1 cellular context compared by ENCODE assay signal in the genomic region with DNA sequence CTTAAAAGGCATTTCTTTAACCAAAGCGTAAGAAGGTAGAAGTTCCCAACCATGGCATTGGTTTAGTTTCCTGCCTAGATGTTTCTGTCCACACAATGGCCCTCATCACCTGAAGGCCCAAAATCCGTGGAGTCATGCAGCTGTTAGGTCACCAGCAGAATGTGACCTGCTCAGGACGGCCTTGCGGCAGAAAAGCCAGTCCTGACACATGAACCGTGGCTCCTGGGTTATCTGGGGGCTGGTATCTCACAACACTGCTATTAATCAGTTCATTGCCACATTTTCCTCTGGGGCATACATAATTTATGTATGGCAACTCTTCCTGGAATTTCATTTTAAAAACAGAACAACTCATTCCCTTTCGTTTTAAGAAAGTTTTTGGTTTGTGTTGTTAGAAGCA.
TF ChIP-seq lines count a peak whose summit lies in the region.

No MANE protein-coding gene starts in this region.

TF ChIP-seq in IMR-90, 13 proteins besides CTCF, POLR2A, EP300 and RAD21 (continued from another document):
- TF ChIP-seq, protein P1, sequence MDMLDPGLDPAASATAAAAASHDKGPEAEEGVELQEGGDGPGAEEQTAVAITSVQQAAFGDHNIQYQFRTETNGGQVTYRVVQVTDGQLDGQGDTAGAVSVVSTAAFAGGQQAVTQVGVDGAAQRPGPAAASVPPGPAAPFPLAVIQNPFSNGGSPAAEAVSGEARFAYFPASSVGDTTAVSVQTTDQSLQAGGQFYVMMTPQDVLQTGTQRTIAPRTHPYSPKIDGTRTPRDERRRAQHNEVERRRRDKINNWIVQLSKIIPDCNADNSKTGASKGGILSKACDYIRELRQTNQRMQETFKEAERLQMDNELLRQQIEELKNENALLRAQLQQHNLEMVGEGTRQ (IDR thresholded peaks at IDR 0.05; ENCODE audit: low read depth, low read length): no peak
- no peak for TF ChIP-seq SMC3 (IDR thresholded peaks at IDR 0.05; ENCODE audit: low read depth, low read length)
- TF ChIP-seq RFX5 (IDR thresholded peaks at IDR 0.05; ENCODE audit: low read depth, low read length): no peak
